Comparison of ENCODE assay signal across 29 cellular contexts in genomic region chr17:74063439-74063838, GRCh38.
"Had no signal": no experiment of that assay in that cellular context is flagged by ENCODE, and none has a peak within 500 bp of the region (broad histone marks: within the 10 kb centered on the region; RNA-seq: fewer than 3 reads in every experiment).

No MANE protein-coding gene starts in this region.

- H3K27ac Mint-ChIP-seq: activated CD4-positive, alpha-beta memory T cell treated with anti-CD3 and anti-CD28 coated beads for 36 hours; activated CD4-positive, alpha-beta T cell treated with anti-CD3 and anti-CD28 coated beads for 36 hours; activated CD4-positive, alpha-beta T cell treated with anti-CD3 and anti-CD28 coated beads, Interleukin-2, amount 10 ng/mL, durations not matched to agents 24 days and 14 days; activated CD8-positive, alpha-beta memory T cell treated with anti-CD3 and anti-CD28 coated beads, Interleukin-2, amount 10 ng/mL, durations not matched to agents 7 days and 5 days; activated CD8-positive, alpha-beta T cell treated with anti-CD3 and anti-CD28 coated beads, Interleukin-2, amount 10 ng/mL, durations not matched to agents 7 days and 5 days; activated naive CD4-positive, alpha-beta T cell treated with anti-CD3 and anti-CD28 coated beads, Interleukin-2, amount 10 ng/mL, durations not matched to agents 7 days and 5 days; activated naive CD4-positive, alpha-beta T cell treated with anti-CD3 and anti-CD28 coated beads, Interleukin-2, amount 50 U/mL, for 72 hours; activated naive CD8-positive, alpha-beta T cell treated with anti-CD3 and anti-CD28 coated beads, Interleukin-2, amount 10 ng/mL, durations not matched to agents 7 days and 5 days; brain; dendritic cell treated with granulocyte-macrophage colony-stimulating factor and Interleukin-4, amounts not matched to agents 40 ng/mL and 50 ng/mL, for 4 days; endodermal cell; T-helper 17 cell; T-helper 2 cell treated with Interferon-gamma antibody and Interleukin-4, amounts not matched to agents 5 μg/mL and 100 μg/mL, for 36 hours had no signal

- H3K36me3 Mint-ChIP-seq: activated CD4-positive, alpha-beta memory T cell treated with anti-CD3 and anti-CD28 coated beads for 36 hours; activated CD8-positive, alpha-beta memory T cell treated with anti-CD3 and anti-CD28 coated beads, Interleukin-2, amount 10 ng/mL, durations not matched to agents 7 days and 5 days; activated naive CD4-positive, alpha-beta T cell treated with anti-CD3 and anti-CD28 coated beads, Interleukin-2, amount 10 ng/mL, durations not matched to agents 7 days and 5 days; activated naive CD4-positive, alpha-beta T cell treated with anti-CD3 and anti-CD28 coated beads, Interleukin-2, amount 50 U/mL, for 72 hours; activated naive CD8-positive, alpha-beta T cell treated with anti-CD3 and anti-CD28 coated beads, Interleukin-2, amount 10 ng/mL, durations not matched to agents 7 days and 5 days; brain had no signal

- ATAC-seq: activated CD4-positive, alpha-beta T cell treated with anti-CD3 and anti-CD28 coated beads for 36 hours; activated CD8-positive, alpha-beta memory T cell treated with anti-CD3 and anti-CD28 coated beads, Interleukin-2, amount 10 ng/mL, durations not matched to agents 7 days and 5 days; activated CD8-positive, alpha-beta T cell treated with anti-CD3 and anti-CD28 coated beads, Interleukin-2, amount 10 ng/mL, durations not matched to agents 7 days and 5 days; activated naive CD4-positive, alpha-beta T cell treated with anti-CD3 and anti-CD28 coated beads, Interleukin-2, amount 50 U/mL, for 72 hours; esophagus mucosa; T-helper 17 cell had no signal

- H3K9me3 Mint-ChIP-seq: activated CD4-positive, alpha-beta memory T cell treated with anti-CD3 and anti-CD28 coated beads for 36 hours; activated CD4-positive, alpha-beta T cell treated with anti-CD3 and anti-CD28 coated beads, Interleukin-2, amount 10 ng/mL, durations not matched to agents 24 days and 14 days; activated naive CD4-positive, alpha-beta T cell treated with anti-CD3 and anti-CD28 coated beads, Interleukin-2, amount 10 ng/mL, durations not matched to agents 7 days and 5 days; activated naive CD4-positive, alpha-beta T cell treated with anti-CD3 and anti-CD28 coated beads, Interleukin-2, amount 50 U/mL, for 72 hours; activated naive CD8-positive, alpha-beta T cell treated with anti-CD3 and anti-CD28 coated beads, Interleukin-2, amount 10 ng/mL, durations not matched to agents 7 days and 5 days; dendritic cell treated with granulocyte-macrophage colony-stimulating factor and Interleukin-4, amounts not matched to agents 40 ng/mL and 50 ng/mL, for 4 days; endodermal cell; T-helper 2 cell treated with Interferon-gamma antibody and Interleukin-4, amounts not matched to agents 5 μg/mL and 100 μg/mL, for 36 hours had no signal

- H3K4me3 Mint-ChIP-seq: activated CD4-positive, alpha-beta memory T cell treated with anti-CD3 and anti-CD28 coated beads for 36 hours; activated CD4-positive, alpha-beta T cell treated with anti-CD3 and anti-CD28 coated beads for 36 hours; activated CD4-positive, alpha-beta T cell treated with anti-CD3 and anti-CD28 coated beads, Interleukin-2, amount 10 ng/mL, durations not matched to agents 24 days and 14 days; activated CD8-positive, alpha-beta memory T cell treated with anti-CD3 and anti-CD28 coated beads, Interleukin-2, amount 10 ng/mL, durations not matched to agents 7 days and 5 days; activated CD8-positive, alpha-beta T cell treated with anti-CD3 and anti-CD28 coated beads, Interleukin-2, amount 10 ng/mL, durations not matched to agents 7 days and 5 days; activated naive CD4-positive, alpha-beta T cell treated with anti-CD3 and anti-CD28 coated beads, Interleukin-2, amount 10 ng/mL, durations not matched to agents 7 days and 5 days; activated naive CD8-positive, alpha-beta T cell treated with anti-CD3 and anti-CD28 coated beads, Interleukin-2, amount 10 ng/mL, durations not matched to agents 7 days and 5 days; brain; dendritic cell treated with granulocyte-macrophage colony-stimulating factor and Interleukin-4, amounts not matched to agents 40 ng/mL and 50 ng/mL, for 4 days; endodermal cell; T-helper 17 cell; T-helper 2 cell treated with Interferon-gamma antibody and Interleukin-4, amounts not matched to agents 5 μg/mL and 100 μg/mL, for 36 hours had no signal

- DNase-seq: activated CD4-positive, alpha-beta memory T cell treated with anti-CD3 and anti-CD28 coated beads for 36 hours; activated CD4-positive, alpha-beta T cell treated with anti-CD3 and anti-CD28 coated beads for 36 hours; activated CD4-positive, alpha-beta T cell treated with anti-CD3 and anti-CD28 coated beads, Interleukin-2, amount 10 ng/mL, durations not matched to agents 24 days and 14 days; activated CD4-positive, CD25-positive, alpha-beta regulatory T cell; activated CD4-positive, CD25-positive, alpha-beta regulatory T cell treated with anti-CD3 and anti-CD28 coated beads, Interleukin-2, amount 50 U/mL, for 72 hours; activated CD8-positive, alpha-beta memory T cell treated with anti-CD3 and anti-CD28 coated beads, Interleukin-2, amount 10 ng/mL, durations not matched to agents 7 days and 5 days; activated CD8-positive, alpha-beta memory T cell treated with anti-CD3 and anti-CD28 coated beads, Interleukin-2, amount 50 U/mL, for 4 hours; activated CD8-positive, alpha-beta T cell treated with anti-CD3 and anti-CD28 coated beads, Interleukin-2, amount 10 ng/mL, durations not matched to agents 7 days and 5 days; activated gamma-delta T cell; activated naive CD4-positive, alpha-beta T cell; activated naive CD4-positive, alpha-beta T cell treated with anti-CD3 and anti-CD28 coated beads, Interleukin-2, amount 10 ng/mL, durations not matched to agents 7 days and 5 days; activated naive CD8-positive, alpha-beta T cell treated with anti-CD3 and anti-CD28 coated beads, Interleukin-2, amount 10 ng/mL, durations not matched to agents 7 days and 5 days; activated T-cell treated with anti-CD3 and anti-CD28 coated beads, Interleukin-2, amount 50 U/mL, for 1 hour; activated T-cell treated with anti-CD3 and anti-CD28 coated beads, Interleukin-2, amount 50 U/mL, for 48 hours; central memory CD4-positive, alpha-beta T cell; cerebellar nuclear complex; dorsolateral prefrontal cortex; effector memory CD4-positive, alpha-beta T cell; endodermal cell; foreskin fibroblast; head of caudate nucleus; T-helper 17 cell; T1000; WERI-Rb-1 had no signal

- H3K4me1 Mint-ChIP-seq: activated CD4-positive, alpha-beta T cell treated with anti-CD3 and anti-CD28 coated beads for 36 hours; activated CD4-positive, alpha-beta T cell treated with anti-CD3 and anti-CD28 coated beads, Interleukin-2, amount 10 ng/mL, durations not matched to agents 24 days and 14 days; activated CD8-positive, alpha-beta memory T cell treated with anti-CD3 and anti-CD28 coated beads, Interleukin-2, amount 10 ng/mL, durations not matched to agents 7 days and 5 days; activated naive CD4-positive, alpha-beta T cell treated with anti-CD3 and anti-CD28 coated beads, Interleukin-2, amount 10 ng/mL, durations not matched to agents 7 days and 5 days; activated naive CD8-positive, alpha-beta T cell treated with anti-CD3 and anti-CD28 coated beads, Interleukin-2, amount 10 ng/mL, durations not matched to agents 7 days and 5 days had no signal
